Comparison of ENCODE assay signal across 21 cellular contexts in the genomic region with DNA sequence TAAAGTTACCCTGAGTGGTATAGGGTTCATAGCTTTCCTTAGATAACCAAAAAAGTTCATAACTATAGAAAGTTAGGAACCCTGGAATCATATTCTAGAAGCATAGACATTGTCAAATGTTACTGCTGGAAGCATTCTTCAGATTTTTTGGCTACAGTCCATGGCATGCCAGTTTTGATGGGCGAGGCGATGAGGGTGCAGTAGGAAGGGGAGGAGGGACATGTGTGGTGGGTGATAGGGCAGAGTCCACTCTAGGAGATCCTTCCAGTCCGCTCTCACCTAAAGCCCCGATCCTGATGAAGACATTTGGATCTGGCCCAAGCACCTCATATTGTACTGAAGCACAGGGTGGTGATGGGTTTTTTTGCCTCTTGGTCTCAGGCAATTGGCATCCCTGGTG.
"Had no signal": no experiment of that assay in that cellular context is flagged by ENCODE, and none has a peak within 500 bp of the region (broad histone marks: within the 10 kb centered on the region; RNA-seq: fewer than 3 reads in every experiment).

No MANE protein-coding gene starts in this region.

- H3K9me3 Mint-ChIP-seq: activated CD4-positive, alpha-beta T cell treated with anti-CD3 and anti-CD28 coated beads, Interleukin-2, amount 10 ng/mL, durations not matched to agents 7 days and 5 days; activated naive CD4-positive, alpha-beta T cell treated with anti-CD3 and anti-CD28 coated beads, Interleukin-2, amount 10 ng/mL, durations not matched to agents 7 days and 5 days; activated T-cell treated with anti-CD3 and anti-CD28 coated beads, Interleukin-2, amount 50 U/mL, for 4 hours; natural killer cell; stimulated activated naive CD8-positive, alpha-beta T cell treated with anti-CD3 and anti-CD28 coated beads, Interleukin-15, amount 100 ng/mL, for 72 hours had no signal

- H3K27ac Mint-ChIP-seq: activated CD4-positive, alpha-beta T cell treated with anti-CD3 and anti-CD28 coated beads, Interleukin-2, amount 10 ng/mL, durations not matched to agents 7 days and 5 days; activated CD8-positive, alpha-beta T cell treated with anti-CD3 and anti-CD28 coated beads, Interleukin-2, amount 10 ng/mL, durations not matched to agents 7 days and 5 days; activated naive CD4-positive, alpha-beta T cell treated with anti-CD3 and anti-CD28 coated beads, Interleukin-2, amount 10 ng/mL, durations not matched to agents 7 days and 5 days; natural killer cell had no signal

- H3K27me3 ChIP-seq: ascending aorta, breast epithelium, suprapubic skin had no signal

- H3K4me3 Mint-ChIP-seq: activated CD4-positive, alpha-beta T cell treated with anti-CD3 and anti-CD28 coated beads, Interleukin-2, amount 10 ng/mL, durations not matched to agents 7 days and 5 days; activated CD8-positive, alpha-beta T cell treated with anti-CD3 and anti-CD28 coated beads, Interleukin-2, amount 10 ng/mL, durations not matched to agents 7 days and 5 days; activated naive CD4-positive, alpha-beta T cell treated with anti-CD3 and anti-CD28 coated beads, Interleukin-2, amount 10 ng/mL, durations not matched to agents 7 days and 5 days; activated T-cell treated with anti-CD3 and anti-CD28 coated beads, Interleukin-2, amount 50 U/mL, for 4 hours; natural killer cell; stimulated activated naive CD8-positive, alpha-beta T cell treated with anti-CD3 and anti-CD28 coated beads, Interleukin-15, amount 100 ng/mL, for 72 hours had no signal

- H3K36me3 Mint-ChIP-seq: activated naive CD4-positive, alpha-beta T cell treated with anti-CD3 and anti-CD28 coated beads, Interleukin-2, amount 10 ng/mL, durations not matched to agents 7 days and 5 days; natural killer cell had no signal

- H3K36me3 ChIP-seq: ascending aorta, breast epithelium, suprapubic skin had no signal

- H3K4me3 ChIP-seq: ascending aorta, breast epithelium, coronary artery, skin epidermis, suprapubic skin had no signal

- H3K27ac ChIP-seq: ascending aorta, breast epithelium, coronary artery, skin epidermis, suprapubic skin had no signal

- H3K4me1 ChIP-seq: ascending aorta, breast epithelium, suprapubic skin had no signal

- H3K27me3 Mint-ChIP-seq: stimulated activated naive CD8-positive, alpha-beta T cell treated with anti-CD3 and anti-CD28 coated beads, Interleukin-15, amount 100 ng/mL, for 72 hours had no signal

- H3K9me3 ChIP-seq: ascending aorta, breast epithelium, suprapubic skin had no signal

- H3K4me1 Mint-ChIP-seq: activated CD4-positive, alpha-beta T cell treated with anti-CD3 and anti-CD28 coated beads, Interleukin-2, amount 10 ng/mL, durations not matched to agents 7 days and 5 days; activated naive CD4-positive, alpha-beta T cell treated with anti-CD3 and anti-CD28 coated beads, Interleukin-2, amount 10 ng/mL, durations not matched to agents 7 days and 5 days; natural killer cell; stimulated activated naive CD8-positive, alpha-beta T cell treated with anti-CD3 and anti-CD28 coated beads, Interleukin-15, amount 100 ng/mL, for 72 hours had no signal

- DNase-seq: activated CD4-positive, alpha-beta T cell treated with anti-CD3 and anti-CD28 coated beads, Interleukin-2, amount 10 ng/mL, durations not matched to agents 7 days and 5 days; activated CD8-positive, alpha-beta T cell treated with anti-CD3 and anti-CD28 coated beads, Interleukin-2, amount 10 ng/mL, durations not matched to agents 7 days and 5 days; activated effector memory CD4-positive, alpha-beta T cell treated with Interleukin-2 at 50 U/mL for 16 hours; activated naive CD4-positive, alpha-beta T cell treated with anti-CD3 and anti-CD28 coated beads, Interleukin-2, amount 10 ng/mL, durations not matched to agents 7 days and 5 days; activated T-cell treated with anti-CD3 and anti-CD28 coated beads, Interleukin-2, amount 50 U/mL, for 4 hours; foreskin melanocyte; glutamatergic neuron; hippocampal formation; mesendoderm; natural killer cell; nucleus accumbens; posterior cingulate gyrus; stimulated activated CD4-positive, alpha-beta T cell treated with anti-CD3 and anti-CD28 coated beads, Interleukin-2, amount 100 ng/mL, for 48 hours; stimulated activated naive CD8-positive, alpha-beta T cell treated with anti-CD3 and anti-CD28 coated beads, Interleukin-15, amount 100 ng/mL, for 72 hours; T1000; trophoblast cell had no signal
